14 cellular contexts compared by ENCODE assay signal in genomic region chr2:46801731-46802664, GRCh38.
DNase-seq lines count a peak whose midpoint lies in the region; ATAC-seq, FAIRE-seq and TF ChIP-seq lines count a peak whose summit lies in the region.
"Had no signal": no experiment of that assay in that cellular context is flagged by ENCODE, and none has a peak within 500 bp of the region (broad histone marks: within the 10 kb centered on the region; RNA-seq: fewer than 3 reads in every experiment).

No MANE protein-coding gene starts in this region.

- peaks cover 7% of the 10 kb centered on the region for H3K79me2 ChIP-seq in ACC112 (ENCODE audit: control insufficient read depth, insufficient read depth, low read length, unreplicated experiment)
- H3K79me2 ChIP-seq in keratinocyte (ENCODE audit: control insufficient read depth, insufficient read depth, low read length) = no peaks in the 10 kb centered on the region
- H3K79me2 ChIP-seq: hepatocyte, parathyroid adenoma had no signal

- DNase-seq in HFFc6 (peak; percentile 39), MCF 10A (ENCODE audit: unreplicated experiment) (peak; percentile 55), keratinocyte (ENCODE audit: low read depth, low spot score) (no peak), COR-L47 (lab: John Stamatoyannopoulos, UW) (no peak), tibial nerve (ENCODE audit: low spot score in 2 of 2) (no peak)
- no peak for DNase-seq in activated naive CD4-positive, alpha-beta T cell treated with anti-CD3 and anti-CD28 coated beads for 36 hours
- DNase-seq: activated CD4-positive, CD25-positive, alpha-beta regulatory T cell treated with anti-CD3 and anti-CD28 coated beads, Interleukin-2, amount 50 U/mL, for 72 hours; activated T-cell treated with anti-CD3 and anti-CD28 coated beads, Interleukin-2, amount 50 U/mL, for 24 hours had no signal

- no peak overlapping the region for H3K4me2 ChIP-seq in keratinocyte (ENCODE audit: control insufficient read depth, extremely low read depth, insufficient read depth, low read depth, low read length)
- H3K4me2 ChIP-seq: hepatocyte had no signal

- intact Hi-C loops in MCF 10A (cut with micrococcal nuclease) = no loop called here
- intact Hi-C loops in activated naive CD4-positive, alpha-beta T cell treated with anti-CD3 and anti-CD28 coated beads for 36 hours (cut with micrococcal nuclease) = no loop called here

- peaks cover 88% of the 10 kb centered on the region for H3K4me1 ChIP-seq in ACC112 (ENCODE audit: control insufficient read depth, insufficient read depth, low read length, unreplicated experiment)
- H3K4me1 ChIP-seq in keratinocyte (ENCODE audit: control insufficient read depth, extremely low read depth, insufficient read depth, low read length) = peaks cover 39% of the 10 kb centered on the region
- peaks cover 0 to 31% (median 0%) of the 10 kb centered on the region in 4 donors for H3K4me1 ChIP-seq in tibial nerve
- H3K4me1 ChIP-seq: parathyroid adenoma had no signal

- H2AFZ ChIP-seq in ACC112 (ENCODE audit: low read length, unreplicated experiment) = no peak overlapping the region
- H2AFZ ChIP-seq in keratinocyte (ENCODE audit: control insufficient read depth, low read length) = no peak overlapping the region
- H2AFZ ChIP-seq: hepatocyte, parathyroid adenoma had no signal

- H3K27ac ChIP-seq in ACC112 (ENCODE audit: low read depth, low read length) = peak overlapping the region; percentile 99
- no peak overlapping the region for H3K27ac ChIP-seq in keratinocyte (ENCODE audit: control insufficient read depth, insufficient read depth, low read length)
- peak overlapping the region in 1 of 4 donors; percentile 32 for H3K27ac ChIP-seq in tibial nerve
- H3K27ac ChIP-seq: ascending aorta, hepatocyte, parathyroid adenoma had no signal

- H3K9me1 ChIP-seq in keratinocyte (ENCODE audit: control insufficient read depth, extremely low read depth, insufficient read depth, low read length) = no peaks in the 10 kb centered on the region

- FAIRE-seq in keratinocyte (lab: Jason Lieb, UNC) = peak; percentile 9
- FAIRE-seq: endometrium had no signal

- H3K9me3 ChIP-seq in keratinocyte (ENCODE audit: control insufficient read depth, low read depth, low read length) (no peaks in the 10 kb centered on the region), tibial nerve (no peaks in the 10 kb centered on the region)
- H3K9me3 ChIP-seq: ascending aorta had no signal

- H3K27me3 ChIP-seq in ACC112 (ENCODE audit: insufficient read depth, low read length) (no peaks in the 10 kb centered on the region), keratinocyte (ENCODE audit: control insufficient read depth, extremely low read depth, insufficient read depth, low read length) (no peaks in the 10 kb centered on the region), tibial nerve (no peaks in the 10 kb centered on the region)
- H3K27me3 ChIP-seq: ascending aorta, hepatocyte had no signal

- H3K4me3 Mint-ChIP-seq in HFFc6 (peak overlapping the region; percentile 31; the same call in 1 of the 2 replicates), MCF 10A (ENCODE audit: unreplicated experiment) (no peak overlapping the region)
- H3K4me3 Mint-ChIP-seq in activated naive CD4-positive, alpha-beta T cell treated with anti-CD3 and anti-CD28 coated beads for 36 hours = no peak overlapping the region
- H3K4me3 Mint-ChIP-seq: activated T-cell treated with anti-CD3 and anti-CD28 coated beads, Interleukin-2, amount 50 U/mL, for 24 hours had no signal

- 70 to 80% methylated on average over 13 of the region's 13 CpGs for WGBS in tibial nerve, 2 donors

- no peaks in the 10 kb centered on the region for H3K36me3 ChIP-seq in ACC112 (ENCODE audit: insufficient read depth, low read length)
- no peaks in the 10 kb centered on the region for H3K36me3 ChIP-seq in keratinocyte (ENCODE audit: control insufficient read depth in 2 of 2, extremely low read depth in 1 of 2, insufficient read depth in 2 of 2, low read length in 2 of 2)
- no peaks in the 10 kb centered on the region for H3K36me3 ChIP-seq in tibial nerve
- H3K36me3 ChIP-seq: ascending aorta had no signal

- BruUV-seq in MCF 10A (replicated peaks; lab: Mats Ljungman, UMichigan) = no TSS peak

- TF ChIP-seq CTCF in HFFc6 (IDR thresholded peaks at IDR 0.05) = no peak
- no peak for TF ChIP-seq CTCF in MCF 10A (IDR thresholded peaks at IDR 0.05; ENCODE audit: unreplicated experiment)
- TF ChIP-seq CTCF in keratinocyte (optimal IDR thresholded peaks at IDR 0.05 in 1 of 3, IDR thresholded peaks at IDR 0.05 in 1 of 3, conservative IDR thresholded peaks at IDR 0.05 in 1 of 3; ENCODE audit: extremely low read depth in 1 of 3, insufficient read depth in 2 of 3, low read length in 3 of 3) = no peak
- no peak for TF ChIP-seq CTCF in tibial nerve (IDR thresholded peaks at IDR 0.05)

- peaks cover 30% of the 10 kb centered on the region for H3K36me3 Mint-ChIP-seq in HFFc6 (ENCODE audit: low read depth)
- peaks cover 5% of the 10 kb centered on the region for H3K36me3 Mint-ChIP-seq in MCF 10A (ENCODE audit: insufficient read depth, unreplicated experiment)
- no peaks in the 10 kb centered on the region for H3K36me3 Mint-ChIP-seq in activated naive CD4-positive, alpha-beta T cell treated with anti-CD3 and anti-CD28 coated beads for 36 hours (ENCODE audit: low read depth)

- no peak for TF ChIP-seq EP300 in tibial nerve (IDR thresholded peaks at IDR 0.05)

- dilution Hi-C loops in keratinocyte (cut with MboI; ENCODE audit: extremely low pct_ligation_motif_present, low sequenced_read_pairs) = no loop called here

- no peak overlapping the region for H3K4me3 ChIP-seq in ACC112 (ENCODE audit: low read depth, low read length)
- H3K4me3 ChIP-seq in keratinocyte (ENCODE audit: control insufficient read depth in 2 of 3, extremely low read depth in 1 of 3, insufficient read depth in 2 of 3, low read depth in 1 of 3, low read length in 3 of 3) = no peak overlapping the region
- H3K4me3 ChIP-seq in tibial nerve = no peak overlapping the region
- H3K4me3 ChIP-seq: ascending aorta, hepatocyte had no signal

- H3K27ac Mint-ChIP-seq in HFFc6 (peak overlapping the region; percentile 95), MCF 10A (ENCODE audit: low read depth, unreplicated experiment) (no peak overlapping the region)
- H3K27ac Mint-ChIP-seq in activated naive CD4-positive, alpha-beta T cell treated with anti-CD3 and anti-CD28 coated beads for 36 hours = no peak overlapping the region
- H3K27ac Mint-ChIP-seq: activated T-cell treated with anti-CD3 and anti-CD28 coated beads, Interleukin-2, amount 50 U/mL, for 24 hours had no signal

- no peaks in the 10 kb centered on the region; the same call in none of the 2 replicates for H3K27me3 Mint-ChIP-seq in HFFc6 (ENCODE audit: insufficient read depth)
- H3K27me3 Mint-ChIP-seq in MCF 10A (ENCODE audit: insufficient read depth, unreplicated experiment) = no peaks in the 10 kb centered on the region
- peaks cover under 1% of the 10 kb centered on the region for H3K27me3 Mint-ChIP-seq in activated naive CD4-positive, alpha-beta T cell treated with anti-CD3 and anti-CD28 coated beads for 36 hours (ENCODE audit: low read depth)

- no peak overlapping the region for H3K9ac ChIP-seq in keratinocyte (ENCODE audit: control insufficient read depth, extremely low read depth, insufficient read depth, low read length)
- H3K9ac ChIP-seq: parathyroid adenoma had no signal

- POLR2A ChIA-PET in MCF 10A (lab: Yijun Ruan, JAX) = interaction anchor here (1.4 kb wide), 1 partner anchor 20 kb away, joined by 4 read pairs; no protein-coding TSS in a partner anchor

- no peak for ATAC-seq in HG02938 (IDR thresholded peaks at IDR 0.05; ENCODE audit: unreplicated experiment)

- H3K9me3 Mint-ChIP-seq in HFFc6 (no peaks in the 10 kb centered on the region), MCF 10A (ENCODE audit: unreplicated experiment) (no peaks in the 10 kb centered on the region)
- no peaks in the 10 kb centered on the region for H3K9me3 Mint-ChIP-seq in activated naive CD4-positive, alpha-beta T cell treated with anti-CD3 and anti-CD28 coated beads for 36 hours
- H3K9me3 Mint-ChIP-seq: activated T-cell treated with anti-CD3 and anti-CD28 coated beads, Interleukin-2, amount 50 U/mL, for 24 hours had no signal

- no peaks in the 10 kb centered on the region for H4K20me1 ChIP-seq in keratinocyte (ENCODE audit: control insufficient read depth, extremely low read depth, insufficient read depth, low read length)

- TF ChIP-seq POLR2A in tibial nerve (IDR thresholded peaks at IDR 0.05) = no peak

- H3K4me1 Mint-ChIP-seq in HFFc6 (ENCODE audit: low read depth) = peaks cover 99% of the 10 kb centered on the region
- peaks cover 32% of the 10 kb centered on the region for H3K4me1 Mint-ChIP-seq in MCF 10A (ENCODE audit: insufficient read depth, unreplicated experiment)
- H3K4me1 Mint-ChIP-seq in activated naive CD4-positive, alpha-beta T cell treated with anti-CD3 and anti-CD28 coated beads for 36 hours (ENCODE audit: low read depth) = no peaks in the 10 kb centered on the region

- CTCF ChIA-PET in MCF 10A (lab: Yijun Ruan, JAX) = interaction anchor here (0.5 to 1.7 kb wide), 4 partner anchors 10 to 161 kb away, joined by 3 to 6 read pairs (median 4); no protein-coding TSS in a partner anchor
- CTCF ChIA-PET in activated naive CD4-positive, alpha-beta T cell treated with anti-CD3 and anti-CD28 coated beads for 36 hours (lab: Charles Lee) = no interaction called here

Comparison
In these comparisons a context has a peak if more than half of its experiments do, and no peak if none do; other contexts are left out.
1. DNase-seq: peak in HFFc6 (single experiment) and MCF 10A (single experiment); none in keratinocyte (single experiment), COR-L47 (single experiment), tibial nerve (0 of 2) and activated naive CD4-positive, alpha-beta T cell treated with anti-CD3 and anti-CD28 coated beads for 36 hours (single experiment).